Comparison of ENCODE assay signal across 1 cellular context in genomic region chr3:124565013-124565412, GRCh38.
TF ChIP-seq lines count a peak whose summit lies in the region.

No MANE protein-coding gene starts in this region.

TF ChIP-seq in HepG2, 621 proteins besides CTCF, POLR2A, EP300 and RAD21 (continued from another document and continues in another):
- peak; percentile 64 for TF ChIP-seq ZGPAT (CRISPR knock-in tag; IDR thresholded peaks at IDR 0.05)
- TF ChIP-seq LBX2 (CRISPR knock-in tag; IDR thresholded peaks at IDR 0.05; ENCODE audit: borderline replicate concordance), result no peak
- no peak for TF ChIP-seq EED (CRISPR knock-in tag; IDR thresholded peaks at IDR 0.05)
- no peak for TF ChIP-seq ZNF136 (CRISPR knock-in tag; IDR thresholded peaks at IDR 0.05; ENCODE audit: low read depth)
- no peak for TF ChIP-seq ZC3H13 (CRISPR knock-in tag; IDR thresholded peaks at IDR 0.05)
- TF ChIP-seq HNF1A (IDR thresholded peaks at IDR 0.05; ENCODE audit: low read depth), result no peak
- TF ChIP-seq HNF1A (CRISPR knock-in tag; IDR thresholded peaks at IDR 0.05; ENCODE audit: borderline replicate concordance), result no peak
- no peak for TF ChIP-seq TRIM22 (IDR thresholded peaks at IDR 0.05)
- TF ChIP-seq LCORL (IDR thresholded peaks at IDR 0.05), result no peak
- no peak for TF ChIP-seq LCORL (CRISPR knock-in tag; IDR thresholded peaks at IDR 0.05)
- no peak for TF ChIP-seq ATF5 (CRISPR knock-in tag; IDR thresholded peaks at IDR 0.05; ENCODE audit: low read depth)
- no peak for TF ChIP-seq GLI4 (CRISPR knock-in tag; IDR thresholded peaks at IDR 0.05; ENCODE audit: borderline replicate concordance)
- no peak for TF ChIP-seq CSRNP1 (CRISPR knock-in tag; IDR thresholded peaks at IDR 0.05)
- TF ChIP-seq ZSCAN21 (CRISPR knock-in tag; IDR thresholded peaks at IDR 0.05; ENCODE audit: borderline replicate concordance), result no peak
- TF ChIP-seq RXRA (CRISPR knock-in tag; IDR thresholded peaks at IDR 0.05), result no peak
- no peak for TF ChIP-seq ETV6 (CRISPR knock-in tag; conservative IDR thresholded peaks at IDR 0.05)
- TF ChIP-seq GABPA (IDR thresholded peaks at IDR 0.05; ENCODE audit: low read depth, low read length), result no peak
- TF ChIP-seq GABPA (CRISPR knock-in tag; IDR thresholded peaks at IDR 0.05; ENCODE audit: low read depth), result 0 out of 2 replicates have a peak, but pooled peaks have one; percentile 15
- no peak for TF ChIP-seq TCF7L2 (IDR thresholded peaks at IDR 0.05; ENCODE audit: low read depth, low read length)
- peak; percentile 61; the same call in 1 of the 2 replicates for TF ChIP-seq MIER3 (CRISPR knock-in tag; IDR thresholded peaks at IDR 0.05; ENCODE audit: borderline replicate concordance)
- TF ChIP-seq ZNF350 (CRISPR knock-in tag; IDR thresholded peaks at IDR 0.05; ENCODE audit: borderline replicate concordance, low read depth), result no peak; the same call in 1 of the 2 replicates
- no peak for TF ChIP-seq BATF2 (CRISPR knock-in tag; IDR thresholded peaks at IDR 0.05)
- no peak for TF ChIP-seq ZBTB46 (CRISPR knock-in tag; IDR thresholded peaks at IDR 0.05; ENCODE audit: borderline replicate concordance)
- TF ChIP-seq RERE (CRISPR knock-in tag; IDR thresholded peaks at IDR 0.05; ENCODE audit: low read depth), result 0 out of 2 replicates have a peak, but pooled peaks have one; percentile 34
- TF ChIP-seq PLSCR1 (CRISPR knock-in tag; IDR thresholded peaks at IDR 0.05; ENCODE audit: borderline replicate concordance), result no peak
- no peak for TF ChIP-seq PRDM4 (CRISPR knock-in tag; IDR thresholded peaks at IDR 0.05; ENCODE audit: borderline replicate concordance)
- TF ChIP-seq ZNF616 (CRISPR knock-in tag; IDR thresholded peaks at IDR 0.05; ENCODE audit: low read depth), result no peak
- peak; percentile 39; the same call in 1 of the 2 replicates for TF ChIP-seq HOXA3 (CRISPR knock-in tag; IDR thresholded peaks at IDR 0.05)
- TF ChIP-seq SOX5 (CRISPR knock-in tag; IDR thresholded peaks at IDR 0.05; ENCODE audit: borderline replicate concordance), result no peak
